Comparison of ENCODE assay signal across 8 cellular contexts in genomic region chr5:38382898-38383297, GRCh38.
DNase-seq lines count a peak whose midpoint lies in the region; ATAC-seq and TF ChIP-seq lines count a peak whose summit lies in the region.

No MANE protein-coding gene starts in this region.

- no peak overlapping the region for H3K4me3 ChIP-seq in CD8-positive, alpha-beta T cell (ENCODE audit: low read depth, low read length)
- no peak overlapping the region for H3K4me3 ChIP-seq in dorsolateral prefrontal cortex
- H3K4me3 ChIP-seq in lung, result no peak overlapping the region

- intact Hi-C loops in CD8-positive, alpha-beta T cell (cut with DNase I, micrococcal nuclease), result no loop called here
- intact Hi-C loops in dorsolateral prefrontal cortex (cut with DNase I), result no loop called here

- DNase-seq in CD8-positive, alpha-beta T cell, result peak in 5 of 7 experiments; percentile 18 to 60 (median 32)
- DNase-seq in NCI-H2227 treated with DMSO at 0.1 percent for 48 hours (lab: John Stamatoyannopoulos, UW) (peak; percentile 73), dorsolateral prefrontal cortex (peak in 9 of 10 donors; percentile 45 to 72 (median 59)), lung (ENCODE audit: low spot score) (peak; percentile 76)
- peak; percentile 43 for DNase-seq in activated CD4-positive, CD25-positive, alpha-beta regulatory T cell treated with anti-CD3 and anti-CD28 coated beads, Interleukin-2, amount 50 U/mL, for 72 hours
- peak; percentile 4 to 5 for DNase-seq in stimulated activated CD8-positive, alpha-beta memory T cell treated with anti-CD3 and anti-CD28 coated beads, Interleukin-7, amount 100 ng/mL, for 4 hours (ENCODE audit: low read depth in 2 of 2)

- no peaks in the 10 kb centered on the region for H3K9me3 ChIP-seq in CD8-positive, alpha-beta T cell (ENCODE audit: low read length)
- no peaks in the 10 kb centered on the region for H3K9me3 ChIP-seq in lung (ENCODE audit: control insufficient read depth in 2 of 2, insufficient read depth in 1 of 2, low read length in 1 of 2)

- H3K4me3 Mint-ChIP-seq in CD8-positive, alpha-beta T cell, result no peak overlapping the region

- POLR2A ChIA-PET in CD8-positive, alpha-beta T cell (lab: Charles Lee), result no interaction called here

- peak; percentile 57 for ATAC-seq in CD8-positive, alpha-beta T cell
- ATAC-seq in GM19328 (IDR thresholded peaks at IDR 0.05; ENCODE audit: unreplicated experiment) (peak; percentile 97), HG03342 (IDR thresholded peaks at IDR 0.05; ENCODE audit: unreplicated experiment) (peak; percentile 99), lung (ENCODE audit: insufficient read depth, low FRiP score) (peak; percentile 91)

- peaks cover 17% of the 10 kb centered on the region for H3K4me1 Mint-ChIP-seq in CD8-positive, alpha-beta T cell (ENCODE audit: low read depth)

- peaks cover 3% of the 10 kb centered on the region for H3K4me1 ChIP-seq in CD8-positive, alpha-beta T cell (ENCODE audit: insufficient read depth, low read length)
- no peaks in the 10 kb centered on the region for H3K4me1 ChIP-seq in lung (ENCODE audit: control insufficient read depth in 2 of 2, insufficient read depth in 2 of 2, low read length in 2 of 2)

- H3K27ac Mint-ChIP-seq in CD8-positive, alpha-beta T cell, result no peak overlapping the region

- H3K36me3 ChIP-seq in CD8-positive, alpha-beta T cell (ENCODE audit: insufficient read depth, low read length), result no peaks in the 10 kb centered on the region
- H3K36me3 ChIP-seq in lung (ENCODE audit: control insufficient read depth in 2 of 2, insufficient read depth in 2 of 2, low read length in 2 of 2), result no peaks in the 10 kb centered on the region

- TF ChIP-seq CTCF in CD8-positive, alpha-beta T cell (IDR thresholded peaks at IDR 0.05), result peak; percentile 59
- peak in 55 of 56 donors; percentile 34 to 88 (median 78) for TF ChIP-seq CTCF in dorsolateral prefrontal cortex (IDR thresholded peaks at IDR 0.05 in 54 of 56, conservative IDR thresholded peaks at IDR 0.05 in 2 of 56; ENCODE audit: low read depth in 1 of 56, partially characterized antibody in 56 of 56)
- TF ChIP-seq CTCF in lung (IDR thresholded peaks at IDR 0.05; ENCODE audit: control extremely low read depth, extremely low read depth), result peak; percentile 49

- CTCF ChIA-PET in CD8-positive, alpha-beta T cell (lab: Charles Lee), result interaction anchor here (1.1 to 2.4 kb wide), 7 partner anchors 12 to 59 kb away, joined by 3 to 13 read pairs (median 5); no protein-coding TSS in a partner anchor

- no peaks in the 10 kb centered on the region for H3K36me3 Mint-ChIP-seq in CD8-positive, alpha-beta T cell

- no peaks in the 10 kb centered on the region for H3K9me3 Mint-ChIP-seq in CD8-positive, alpha-beta T cell

- H3K27me3 Mint-ChIP-seq in CD8-positive, alpha-beta T cell (ENCODE audit: low read depth), result peaks cover 25% of the 10 kb centered on the region

- no peaks in the 10 kb centered on the region for H3K27me3 ChIP-seq in CD8-positive, alpha-beta T cell (ENCODE audit: insufficient read depth, low read length)
- H3K27me3 ChIP-seq in dorsolateral prefrontal cortex (peaks cover 0 to 16% (median 0%) of the 10 kb centered on the region in 45 donors), lung (ENCODE audit: control insufficient read depth, insufficient read depth) (no peaks in the 10 kb centered on the region)

- no peak overlapping the region for H3K27ac ChIP-seq in CD8-positive, alpha-beta T cell (ENCODE audit: low read depth, low read length)
- no peak overlapping the region for H3K27ac ChIP-seq in dorsolateral prefrontal cortex
- H3K27ac ChIP-seq in lung (ENCODE audit: low read depth in 1 of 2, low read length in 1 of 2), result no peak overlapping the region

- WGBS in lung, 2 donors, result 33% methylated on average over 7 of the region's 7 CpGs

Comparison
In these comparisons a context has a peak if more than half of its experiments do, and no peak if none do; other contexts are left out.
1. DNase-seq: peak in every context shown above with its lines; median percentile 76 in lung; 73 in NCI-H2227 treated with DMSO at 0.1 percent for 48 hours; 59 in dorsolateral prefrontal cortex; 43 in activated CD4-positive, CD25-positive, alpha-beta regulatory T cell treated with anti-CD3 and anti-CD28 coated beads, Interleukin-2, amount 50 U/mL, for 72 hours; 32 in CD8-positive, alpha-beta T cell; 4 in stimulated activated CD8-positive, alpha-beta memory T cell treated with anti-CD3 and anti-CD28 coated beads, Interleukin-7, amount 100 ng/mL, for 4 hours.